ENCODE assay signal across 8 cellular contexts in genomic region chr11:116787786-116788486, GRCh38. TPM values are rescaled to one million over a fixed set of nuclear protein-coding genes. Genes with fewer than 3 reads are reported as not detected.
DNase-seq lines count a peak whose midpoint lies in the region; ATAC-seq and TF ChIP-seq lines count a peak whose summit lies in the region.

TSS of gene ZPR1 (minus strand) at chr11:116788023. CDS start at chr11:116787990, 33 bp downstream.

- peak within 1 kb of the TSS; percentile 94 for H3K4me2 ChIP-seq in HCT116 (ENCODE audit: low read length)
- H3K4me2 ChIP-seq in parathyroid adenoma (ENCODE audit: low read length): peak within 1 kb of the TSS; percentile 91

- BruUV-seq in HCT116 (replicated peaks; lab: Mats Ljungman, UMichigan): TSS peak; percentile 98

- RAD21 ChIA-PET in HCT116 (lab: Charles Lee; ENCODE audit: low non-redundant PET in 1 of 2, low total read pairs in 2 of 2, uncharacterized antibody in 2 of 2, unreplicated experiment in 2 of 2): interaction anchor here in 1 of 2 experiments (0.6 kb wide), 1 partner anchor 12 kb away, joined by 4 read pairs; no protein-coding TSS in a partner anchor

- no peaks in the 10 kb centered on the region for H3K9me3 ChIP-seq in HCT116 (ENCODE audit: control insufficient read depth in 1 of 2, insufficient read depth in 1 of 2, low read depth in 1 of 2, low read length in 2 of 2)
- H3K9me3 ChIP-seq in cardiac muscle cell (ENCODE audit: low read depth): no peaks in the 10 kb centered on the region
- H3K9me3 ChIP-seq in parathyroid adenoma (ENCODE audit: control insufficient read depth, low read length): no peaks in the 10 kb centered on the region
- no peaks in the 10 kb centered on the region for H3K9me3 ChIP-seq in tibial artery

- H2AFZ ChIP-seq in HCT116 (ENCODE audit: low read depth, low read length, poor library complexity, severe bottlenecking) (no peak within 1 kb of the TSS), parathyroid adenoma (peak within 1 kb of the TSS; percentile 97)

- H3K9ac ChIP-seq in HCT116 (ENCODE audit: low read length): peak within 1 kb of the TSS; percentile 94
- H3K9ac ChIP-seq in parathyroid adenoma: no peak within 1 kb of the TSS

- POLR2A ChIA-PET in HCT116 (lab: Charles Lee): interaction anchor here (1.3 kb wide), 1 partner anchor 19 kb away, joined by 3 read pairs; no protein-coding TSS in a partner anchor

- H3K36me3 ChIP-seq in HCT116 (ENCODE audit: control insufficient read depth in 1 of 2, insufficient read depth in 2 of 2, low read length in 2 of 2) (peaks cover 30 to 33% of the 10 kb centered on the region in 2 experiments; a peak in 3 of 4 replicates), cardiac muscle cell (peaks cover 25% of the 10 kb centered on the region), parathyroid adenoma (ENCODE audit: control insufficient read depth, insufficient read depth, low read length) (no peaks in the 10 kb centered on the region), tibial artery (peaks cover 33 to 38% (median 36%) of the 10 kb centered on the region in 3 donors)

- no peaks in the 10 kb centered on the region for H3K9me2 ChIP-seq in HCT116 (ENCODE audit: insufficient read depth)

- H4K20me1 ChIP-seq in HCT116 (ENCODE audit: insufficient read depth): no peaks in the 10 kb centered on the region

- TF ChIP-seq CTCF in HCT116 (IDR thresholded peaks at IDR 0.05 in 2 of 3, conservative IDR thresholded peaks at IDR 0.05 in 1 of 3; ENCODE audit: borderline replicate concordance in 1 of 3, insufficient read depth in 1 of 3, low read depth in 2 of 3, low read length in 2 of 3) (no peak), cardiac muscle cell (IDR thresholded peaks at IDR 0.05; ENCODE audit: low read depth, low read length) (no peak), parathyroid adenoma (IDR thresholded peaks at IDR 0.05) (no peak), tibial artery (IDR thresholded peaks at IDR 0.05) (peak in 1 of 2 experiments; percentile 31)

- H3K4me1 ChIP-seq in HCT116 (ENCODE audit: control insufficient read depth in 1 of 2, insufficient read depth in 2 of 2, low read length in 2 of 2): peaks cover 12 to 29% of the 10 kb centered on the region in 2 experiments
- H3K4me1 ChIP-seq in cardiac muscle cell (ENCODE audit: low read depth): peaks cover 3% of the 10 kb centered on the region
- no peaks in the 10 kb centered on the region for H3K4me1 ChIP-seq in parathyroid adenoma
- H3K4me1 ChIP-seq in tibial artery: peaks cover 0 to 35% (median 23%) of the 10 kb centered on the region in 4 donors

- peaks cover 19% of the 10 kb centered on the region for H3K79me2 ChIP-seq in HCT116 (ENCODE audit: insufficient read depth, low read length)
- H3K79me2 ChIP-seq in parathyroid adenoma: no peaks in the 10 kb centered on the region

- H3K4me3 ChIP-seq in HCT116 (replicated peaks in 1 of 2; ENCODE audit: low read depth in 1 of 2, low read length in 2 of 2): peak within 1 kb of the TSS; percentile 93 to 94
- peak within 1 kb of the TSS; percentile 82 for H3K4me3 ChIP-seq in cardiac muscle cell
- H3K4me3 ChIP-seq in parathyroid adenoma (ENCODE audit: low read depth, low read length): peak within 1 kb of the TSS; percentile 75
- H3K4me3 ChIP-seq in tibial artery: peak within 1 kb of the TSS; percentile 98 to 100

- TF ChIP-seq RAD21 in HCT116 (IDR thresholded peaks at IDR 0.05; ENCODE audit: low read depth): no peak

- TF ChIP-seq POLR2A in HCT116 (IDR thresholded peaks at IDR 0.05; ENCODE audit: borderline replicate concordance, extremely low read depth, insufficient read depth, insufficient read length): no peak

- no peaks in the 10 kb centered on the region for H3K27me3 ChIP-seq in HCT116 (ENCODE audit: insufficient read depth, low read length)
- peaks cover 8% of the 10 kb centered on the region for H3K27me3 ChIP-seq in cardiac muscle cell
- H3K27me3 ChIP-seq in parathyroid adenoma (ENCODE audit: control insufficient read depth, insufficient read depth, low read length): no peaks in the 10 kb centered on the region
- peaks cover 0 to 3% of the 10 kb centered on the region in 2 donors for H3K27me3 ChIP-seq in tibial artery

- peak; percentile 80 for ATAC-seq in HCT116

- DNase-seq in GM03348 (ENCODE audit: low spot score) (peak; percentile 94), HCT116 (ENCODE audit: low read depth, low spot score) (peak; percentile 56), MV-4-11 (lab: John Stamatoyannopoulos, UW) (peak; percentile 63), T follicular helper cell (ENCODE audit: low read depth) (peak; percentile 81), cardiac muscle cell (ENCODE audit: low read depth in 1 of 2, low spot score in 1 of 2) (peak; percentile 71 to 82), tibial artery (peak; percentile 81 to 89)
- peak; percentile 64 for DNase-seq in activated naive CD8-positive, alpha-beta T cell treated with anti-CD3 and anti-CD28 coated beads, Interleukin-2, amount 50 U/mL, for 16 hours (ENCODE audit: low read depth, low spot score)

- CTCF ChIA-PET in HCT116 (lab: Charles Lee): interaction anchor here (0.6 to 1.8 kb wide), 7 partner anchors 9 to 318 kb away, joined by 3 to 9 read pairs (median 3); no protein-coding TSS in a partner anchor

- intact Hi-C loops in HCT116 (cut with micrococcal nuclease): loop anchor here (1.0 kb wide), 1 partner anchor 318 kb away; no protein-coding TSS in a partner anchor
- intact Hi-C loops in tibial artery (cut with DNase I; ENCODE audit: low total_unique reads): loop anchor here (10.0 kb wide), 1 partner anchor 447 kb away; the partner anchor contains the start of genes PCSK7 and RNF214

- H3K27ac ChIP-seq in HCT116 (ENCODE audit: low read depth, low read length) (peak within 1 kb of the TSS; percentile 43; the same call in 1 of the 2 replicates), cardiac muscle cell (peak within 1 kb of the TSS; percentile 73), parathyroid adenoma (peak within 1 kb of the TSS; percentile 62), tibial artery (peak within 1 kb of the TSS; percentile 86 to 88)

TF ChIP-seq in HCT116, 20 proteins besides CTCF, POLR2A, EP300 and RAD21:
- peak; percentile 50 for TF ChIP-seq ZBTB33 (IDR thresholded peaks at IDR 0.05; ENCODE audit: extremely low read depth, insufficient replicate concordance, low read length)
- TF ChIP-seq YY1 (IDR thresholded peaks at IDR 0.05; ENCODE audit: extremely low read depth, insufficient replicate concordance, low read depth, low read length): peak; percentile 76
- no peak for TF ChIP-seq EGR1 (IDR thresholded peaks at IDR 0.05; ENCODE audit: low read depth)
- peak; percentile 84 for TF ChIP-seq MAX (IDR thresholded peaks at IDR 0.05)
- peak; percentile 97 for TF ChIP-seq POLR2AphosphoS5 (IDR thresholded peaks at IDR 0.05; ENCODE audit: low read depth, low read length)
- TF ChIP-seq TCF7L2 (IDR thresholded peaks at IDR 0.05; ENCODE audit: borderline replicate concordance, extremely low read depth, insufficient read depth, insufficient read length): no peak
- peak; percentile 78 for TF ChIP-seq SIN3A (IDR thresholded peaks at IDR 0.05; ENCODE audit: low read depth)
- peak; percentile 11; the same call in 1 of the 2 replicates for TF ChIP-seq ZFX (IDR thresholded peaks at IDR 0.05)

RNA-seq across cellular contexts. Expression of gene ZPR1, which starts in this region (rescaled TPM):
- total RNA-seq in HCT116 (2021; ENCODE audit: unreplicated experiment) (56.3 TPM), cardiac muscle cell (18.4 and 21.4 TPM in 2 replicates)
- polyA plus RNA-seq in HCT116 (2012): 42.4 and 50.7 TPM in 2 replicates
- polyA plus RNA-seq in cardiac muscle cell: 43.9 and 48.4 TPM in 2 replicates

Comparison
In these comparisons a context has a peak if more than half of its experiments do, and no peak if none do; other contexts are left out.
1. Peak in every context shown above with its lines: DNase-seq, ATAC-seq, H3K4me3 ChIP-seq and H3K27ac ChIP-seq.